27 cellular contexts compared by ENCODE assay signal in the genomic region with DNA sequence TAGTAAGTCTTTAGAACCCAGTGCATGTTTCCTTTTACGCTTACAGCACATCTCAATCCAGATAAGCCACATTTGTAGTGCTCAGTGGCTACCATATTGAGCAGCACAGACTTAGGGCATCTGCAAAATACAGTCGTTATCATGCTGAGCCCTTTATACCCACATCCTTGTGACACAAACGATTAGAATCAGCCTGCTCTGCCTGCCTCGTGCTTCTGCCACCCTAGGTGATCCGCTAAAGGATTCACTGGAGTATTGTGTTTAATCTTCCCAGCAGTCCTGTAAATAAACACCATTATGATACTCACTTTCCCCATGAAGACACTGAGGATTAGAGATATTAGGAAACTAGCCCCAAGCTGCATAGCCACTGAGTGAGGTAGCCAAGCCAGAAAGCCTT. TPM values are rescaled to one million over a fixed set of nuclear protein-coding genes. Genes with fewer than 3 reads are reported as not detected.
"Had no signal": no experiment of that assay in that cellular context is flagged by ENCODE, and none has a peak within 500 bp of the region (broad histone marks: within the 10 kb centered on the region; RNA-seq: fewer than 3 reads in every experiment).

No MANE protein-coding gene starts in this region.

- DNase-seq: activated CD4-positive, alpha-beta T cell treated with anti-CD3 and anti-CD28 coated beads for 36 hours; activated CD4-positive, alpha-beta T cell treated with anti-CD3 and anti-CD28 coated beads, Interleukin-2, amount 50 U/mL, for 48 hours; activated gamma-delta T cell treated with Interleukin-2 at 50 U/mL for 16 hours; activated T-cell treated with anti-CD3 and anti-CD28 coated beads for 4 hours; effector memory CD8-positive, alpha-beta T cell; foreskin melanocyte; glutamatergic neuron; hippocampal formation; kidney; stimulated activated CD4-positive, alpha-beta T cell treated with anti-CD3 and anti-CD28 coated beads, Interleukin-15, amount 100 ng/mL, for 24 hours; stimulated activated CD4-positive, alpha-beta T cell treated with anti-CD3 and anti-CD28 coated beads, Interleukin-2, amount 100 ng/mL, for 48 hours; T-helper 17 cell; transverse colon had no signal

- H3K4me1 ChIP-seq: prostate gland, right atrium auricular region, suprapubic skin, transverse colon had no signal

- H3K27me3 ChIP-seq: adrenal gland, cardiac muscle cell, right atrium auricular region, suprapubic skin, transverse colon had no signal

- H3K4me3 ChIP-seq: adrenal gland, cardiac muscle cell, prostate gland, right atrium auricular region, suprapubic skin, transverse colon had no signal

- H3K9me3 ChIP-seq: prostate gland had no signal

- H3K36me3 ChIP-seq: adrenal gland, cardiac muscle cell, prostate gland, right atrium auricular region, suprapubic skin, transverse colon had no signal

- H3K27ac ChIP-seq: adrenal gland, cardiac muscle cell, prostate gland, right atrium auricular region, suprapubic skin, transverse colon had no signal

- ATAC-seq: activated CD4-positive, alpha-beta T cell treated with anti-CD3 and anti-CD28 coated beads for 36 hours; activated naive CD4-positive, alpha-beta T cell treated with anti-CD3 and anti-CD28 coated beads, Interleukin-2, amount 50 U/mL, for 72 hours; effector memory CD8-positive, alpha-beta T cell; left lobe of liver; T-helper 17 cell; WTC11 had no signal

RNA-seq across cellular contexts. Expression of gene FA2H, which starts 51.3 kb away (rescaled TPM):
- total RNA-seq: activated CD4-positive, alpha-beta T cell treated with anti-CD3 and anti-CD28 coated beads for 36 hours; activated naive CD4-positive, alpha-beta T cell treated with anti-CD3 and anti-CD28 coated beads, Interleukin-2, amount 50 U/mL, for 72 hours; activated T-helper 1 cell treated with anti-CD3 and anti-CD28 coated beads, Interleukin-12 subunit alpha, Interleukin-12 subunit beta, Interleukin-2, Interleukin-4 antibody, amounts not matched to agents 30 ng/mL and 10 ng/mL and 1 ng/mL, durations not matched to agents 14 hours and 24 hours and 36 hours; dermis microvascular lymphatic vessel endothelial cell; left lobe of liver; lung microvascular endothelial cell; neural crest cell; osteoblast; skeletal muscle tissue had no signal
